In genomic region chr1:47403321-47403720, GRCh38 we compare ENCODE assay signal across 33 cellular contexts. TPM values are rescaled to one million over a fixed set of nuclear protein-coding genes. Genes with fewer than 3 reads are reported as not detected.
"Had no signal": no experiment of that assay in that cellular context is flagged by ENCODE, and none has a peak within 500 bp of the region (broad histone marks: within the 10 kb centered on the region; RNA-seq: fewer than 3 reads in every experiment).

No MANE protein-coding gene starts in this region.

- H3K9me3 ChIP-seq: ascending aorta, breast epithelium had no signal

- H3K9me3 Mint-ChIP-seq: activated CD4-positive, alpha-beta T cell treated with anti-CD3 and anti-CD28 coated beads, Interleukin-2, amount 10 ng/mL, durations not matched to agents 7 days and 5 days; activated naive CD4-positive, alpha-beta T cell treated with anti-CD3 and anti-CD28 coated beads, Interleukin-2, amount 50 U/mL, for 24 hours; activated naive CD8-positive, alpha-beta T cell treated with anti-CD3 and anti-CD28 coated beads, Interleukin-2, amount 10 ng/mL, durations not matched to agents 7 days and 5 days; activated T-cell treated with anti-CD3 and anti-CD28 coated beads, Interleukin-2, amount 50 U/mL, for 24 hours; activated T-helper 2 cell treated with anti-CD3 and anti-CD28 coated beads, Interferon-gamma antibody, Interleukin-2, Interleukin-4, amounts not matched to agents 10 μg/mL and 5 μg/mL and 100 μg/mL, durations not matched to agents 14 hours and 24 hours and 36 hours; T-helper 2 cell treated with Interferon-gamma antibody and Interleukin-4, amounts not matched to agents 5 μg/mL and 100 μg/mL, for 36 hours; WTC11 had no signal

- H3K36me3 Mint-ChIP-seq: activated naive CD4-positive, alpha-beta T cell treated with anti-CD3 and anti-CD28 coated beads, Interleukin-2, amount 50 U/mL, for 24 hours; activated naive CD8-positive, alpha-beta T cell treated with anti-CD3 and anti-CD28 coated beads, Interleukin-2, amount 10 ng/mL, durations not matched to agents 7 days and 5 days; WTC11 had no signal

- ATAC-seq: activated CD4-positive, alpha-beta T cell treated with anti-CD3 and anti-CD28 coated beads for 36 hours; activated CD4-positive, CD25-positive, alpha-beta regulatory T cell treated with anti-CD3 and anti-CD28 coated beads, Interleukin-2, amount 50 U/mL, for 24 hours; activated CD8-positive, alpha-beta T cell treated with anti-CD3 and anti-CD28 coated beads, Interleukin-2, amount 10 ng/mL, durations not matched to agents 7 days and 5 days; WTC11 had no signal

- H3K4me3 Mint-ChIP-seq: activated CD4-positive, alpha-beta T cell treated with anti-CD3 and anti-CD28 coated beads for 36 hours; activated CD4-positive, alpha-beta T cell treated with anti-CD3 and anti-CD28 coated beads, Interleukin-2, amount 10 ng/mL, durations not matched to agents 7 days and 5 days; activated CD8-positive, alpha-beta T cell treated with anti-CD3 and anti-CD28 coated beads, Interleukin-2, amount 10 ng/mL, durations not matched to agents 7 days and 5 days; activated naive CD4-positive, alpha-beta T cell treated with anti-CD3 and anti-CD28 coated beads, Interleukin-2, amount 50 U/mL, for 24 hours; activated naive CD8-positive, alpha-beta T cell treated with anti-CD3 and anti-CD28 coated beads, Interleukin-2, amount 10 ng/mL, durations not matched to agents 7 days and 5 days; activated T-cell treated with anti-CD3 and anti-CD28 coated beads, Interleukin-2, amount 50 U/mL, for 24 hours; T-helper 2 cell treated with Interferon-gamma antibody and Interleukin-4, amounts not matched to agents 5 μg/mL and 100 μg/mL, for 36 hours; WTC11 had no signal

- H3K4me1 Mint-ChIP-seq: activated CD4-positive, alpha-beta T cell treated with anti-CD3 and anti-CD28 coated beads for 36 hours; activated CD4-positive, alpha-beta T cell treated with anti-CD3 and anti-CD28 coated beads, Interleukin-2, amount 10 ng/mL, durations not matched to agents 7 days and 5 days; activated naive CD4-positive, alpha-beta T cell treated with anti-CD3 and anti-CD28 coated beads, Interleukin-2, amount 50 U/mL, for 24 hours; activated naive CD8-positive, alpha-beta T cell treated with anti-CD3 and anti-CD28 coated beads, Interleukin-2, amount 10 ng/mL, durations not matched to agents 7 days and 5 days; WTC11 had no signal

- DNase-seq: activated CD4-positive, alpha-beta T cell treated with anti-CD3 and anti-CD28 coated beads for 36 hours; activated CD4-positive, alpha-beta T cell treated with anti-CD3 and anti-CD28 coated beads, Interleukin-2, amount 10 ng/mL, durations not matched to agents 7 days and 5 days; activated CD4-positive, alpha-beta T cell treated with anti-CD3 and anti-CD28 coated beads, Interleukin-2, amount 50 U/mL, for 48 hours; activated CD8-positive, alpha-beta T cell treated with anti-CD3 and anti-CD28 coated beads, Interleukin-2, amount 10 ng/mL, durations not matched to agents 7 days and 5 days; activated gamma-delta T cell; activated naive CD4-positive, alpha-beta T cell treated with Interleukin-2 at 50 U/mL for 16 hours; activated naive CD8-positive, alpha-beta T cell treated with anti-CD3 and anti-CD28 coated beads, Interleukin-2, amount 10 ng/mL, durations not matched to agents 7 days and 5 days; activated T-cell treated with anti-CD3 and anti-CD28 coated beads, Interleukin-2, amount 50 U/mL, for 24 hours; amygdala; caudate nucleus; cerebellar nuclear complex; MM.1S; NCI-H1048; NCI-H1105 treated with DMSO at 0.1 percent for 48 hours; NCI-H1436; NCI-H1694; NCI-H1930; NCI-H2081 treated with DMSO at 0.1 percent for 48 hours; NCI-H345; NCI-H524 treated with DMSO at 0.1 percent for 48 hours; NK-92 treated with Interleukin-12 subunit alpha and Interleukin-12 subunit beta, amount 100 ng/mL, for 24 hours; OCI-M1; Right ventricle myocardium superior had no signal

- H3K27ac Mint-ChIP-seq: activated CD4-positive, alpha-beta T cell treated with anti-CD3 and anti-CD28 coated beads for 36 hours; activated CD4-positive, alpha-beta T cell treated with anti-CD3 and anti-CD28 coated beads, Interleukin-2, amount 10 ng/mL, durations not matched to agents 7 days and 5 days; activated CD8-positive, alpha-beta T cell treated with anti-CD3 and anti-CD28 coated beads, Interleukin-2, amount 10 ng/mL, durations not matched to agents 7 days and 5 days; activated naive CD4-positive, alpha-beta T cell treated with anti-CD3 and anti-CD28 coated beads, Interleukin-2, amount 50 U/mL, for 24 hours; activated naive CD8-positive, alpha-beta T cell treated with anti-CD3 and anti-CD28 coated beads, Interleukin-2, amount 10 ng/mL, durations not matched to agents 7 days and 5 days; activated T-cell treated with anti-CD3 and anti-CD28 coated beads, Interleukin-2, amount 50 U/mL, for 24 hours; activated T-helper 2 cell treated with anti-CD3 and anti-CD28 coated beads, Interferon-gamma antibody, Interleukin-2, Interleukin-4, amounts not matched to agents 10 μg/mL and 5 μg/mL and 100 μg/mL, durations not matched to agents 14 hours and 24 hours and 36 hours; T-helper 2 cell treated with Interferon-gamma antibody and Interleukin-4, amounts not matched to agents 5 μg/mL and 100 μg/mL, for 36 hours; WTC11 had no signal

RNA-seq across cellular contexts. Expression of gene FOXE3, which starts 12.8 kb away (rescaled TPM):
- total RNA-seq: activated CD4-positive, alpha-beta T cell treated with anti-CD3 and anti-CD28 coated beads for 36 hours; activated CD4-positive, alpha-beta T cell treated with anti-CD3 and anti-CD28 coated beads, Interleukin-2, amount 10 ng/mL, durations not matched to agents 7 days and 5 days; activated CD8-positive, alpha-beta T cell treated with anti-CD3 and anti-CD28 coated beads, Interleukin-2, amount 10 ng/mL, durations not matched to agents 7 days and 5 days; activated naive CD8-positive, alpha-beta T cell treated with anti-CD3 and anti-CD28 coated beads, Interleukin-2, amount 10 ng/mL, durations not matched to agents 7 days and 5 days; activated T-helper 2 cell treated with anti-CD3 and anti-CD28 coated beads, Interferon-gamma antibody, Interleukin-2, Interleukin-4, amounts not matched to agents 10 μg/mL and 5 μg/mL and 100 μg/mL, durations not matched to agents 14 hours and 24 hours and 36 hours; ascending aorta; breast epithelium; LHCN-M2; NCI-H460; Right ventricle myocardium superior; T-helper 1 cell treated with Interleukin-12 subunit alpha and Interleukin-12 subunit beta and Interleukin-4 antibody, amounts not matched to agents 30 ng/mL and 1 ng/mL, for 36 hours; WTC11 had no signal

RNA-seq across cellular contexts. Expression of gene FOXD2, which starts 34.5 kb away (rescaled TPM):
- total RNA-seq: Right ventricle myocardium superior had no signal
